13 cellular contexts compared by ENCODE assay signal in the genomic region with DNA sequence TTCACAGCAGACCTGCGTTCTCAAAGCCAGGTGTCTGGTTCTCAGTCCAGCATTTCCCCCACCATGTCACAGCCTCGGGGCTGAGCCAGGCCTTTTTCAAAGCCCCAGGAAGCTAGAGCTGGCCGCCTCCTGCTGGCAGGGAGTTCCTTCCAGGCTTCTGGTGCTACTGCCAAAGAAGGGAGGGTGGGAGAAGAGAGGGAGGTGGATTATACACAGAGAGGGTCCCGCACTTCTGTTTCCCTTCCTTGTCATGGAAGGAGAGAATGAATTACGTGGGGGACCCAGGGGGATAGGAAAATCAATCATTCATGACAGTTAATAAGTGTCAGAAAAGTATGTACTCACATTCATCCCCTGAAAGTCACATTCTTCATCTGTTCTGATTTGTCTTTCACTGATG. TPM values are rescaled to one million over a fixed set of nuclear protein-coding genes. Genes with fewer than 3 reads are reported as not detected.
DNase-seq lines count a peak whose midpoint lies in the region; ATAC-seq, FAIRE-seq and TF ChIP-seq lines count a peak whose summit lies in the region.
"Had no signal": no experiment of that assay in that cellular context is flagged by ENCODE, and none has a peak within 500 bp of the region (broad histone marks: within the 10 kb centered on the region; RNA-seq: fewer than 3 reads in every experiment).

No MANE protein-coding gene starts in this region.

- POLR2A ChIA-PET in HEK293 (lab: Yijun Ruan, JAX), result interaction anchor here (1.2 kb wide), 1 partner anchor 13 kb away, joined by 3 read pairs; no protein-coding TSS in a partner anchor
- POLR2A ChIA-PET in K562 (lab: Yijun Ruan, JAX), result interaction anchor here (0.5 to 0.9 kb wide), 2 partner anchors 13 kb away, joined by 3 to 4 read pairs; no protein-coding TSS in a partner anchor

- TF ChIP-seq RAD21 in K562 (CRISPR knock-in tag; conservative IDR thresholded peaks at IDR 0.05 in 1 of 2, IDR thresholded peaks at IDR 0.05 in 1 of 2), result no peak

- TF ChIP-seq CTCF in HEK293 (tag by site-specific recombination; IDR thresholded peaks at IDR 0.05) (no peak), K562 (IDR thresholded peaks at IDR 0.05 in 2 of 3, conservative IDR thresholded peaks at IDR 0.05 in 1 of 3; ENCODE audit: insufficient read depth in 2 of 3, low read depth in 1 of 3, low read length in 3 of 3) (no peak), kidney epithelial cell (IDR thresholded peaks at IDR 0.05; ENCODE audit: insufficient read depth, low read length, poor library complexity, severe bottlenecking) (peak; percentile 40)

- TF ChIP-seq EP300 in K562 (IDR thresholded peaks at IDR 0.05; ENCODE audit: low read length), result no peak

- no peaks in the 10 kb centered on the region for H3K36me3 ChIP-seq in HEK293 (ENCODE audit: control insufficient read depth in 2 of 2, insufficient read depth in 1 of 2, low read length in 2 of 2)
- no peaks in the 10 kb centered on the region for H3K36me3 ChIP-seq in K562 (ENCODE audit: control insufficient read depth, insufficient read depth, low read length)
- no peaks in the 10 kb centered on the region for H3K36me3 ChIP-seq in kidney epithelial cell (ENCODE audit: control insufficient read depth, insufficient read depth, low read length)
- H3K36me3 ChIP-seq in skeletal muscle tissue (ENCODE audit: control insufficient read depth in 3 of 3, insufficient read depth in 3 of 3, low read length in 3 of 3), result no peaks in the 10 kb centered on the region

- in situ Hi-C loops in K562 (cut with MboI), result no loop called here

- H3K27me3 ChIP-seq in K562 (ENCODE audit: control insufficient read depth in 2 of 2, insufficient read depth in 2 of 2, low read length in 2 of 2) (peaks cover 11 to 28% of the 10 kb centered on the region in 2 experiments; a peak in 4 of 5 replicates), kidney epithelial cell (ENCODE audit: control insufficient read depth, insufficient read depth, low read length) (peaks cover 8% of the 10 kb centered on the region), skeletal muscle tissue (ENCODE audit: control insufficient read depth in 3 of 3, insufficient read depth in 3 of 3, low read length in 3 of 3) (peaks cover 0 to 6% (median 5%) of the 10 kb centered on the region in 3 donors)

- H3K4me2 ChIP-seq in K562 (ENCODE audit: insufficient read depth, low read length), result no peak overlapping the region

- H3K4me3 ChIP-seq in HEK293 (ENCODE audit: low read depth, low read length) (no peak overlapping the region), K562 (no peak overlapping the region), kidney epithelial cell (ENCODE audit: low read depth, low read length) (no peak overlapping the region), skeletal muscle tissue (ENCODE audit: low read length in 3 of 3) (peak overlapping the region in 2 of 3 donors; percentile 11 to 13)

- H3K9ac ChIP-seq in K562 (ENCODE audit: insufficient read depth in 1 of 2, low read depth in 2 of 2, low read length in 2 of 2) (no peak overlapping the region), skeletal muscle tissue (ENCODE audit: low read depth in 1 of 3, low read length in 3 of 3) (peak overlapping the region in 1 of 3 donors; percentile 46)

- no peak for FAIRE-seq in K562 (lab: Jason Lieb, UNC)
- FAIRE-seq: H54 had no signal

- 0 out of 3 replicates have a peak, but pooled peaks have one; percentile 32 for ATAC-seq in K562

- no peaks in the 10 kb centered on the region for H3K79me2 ChIP-seq in K562 (ENCODE audit: control insufficient read depth, insufficient read depth, low read length)

- intact Hi-C loops in K562 (cut with micrococcal nuclease), result no loop called here

- TF ChIP-seq POLR2A in K562 (conservative IDR thresholded peaks at IDR 0.05), result no peak

- H3K9me3 ChIP-seq in HEK293 (ENCODE audit: control insufficient read depth, insufficient read depth, low read depth, low read length) (no peaks in the 10 kb centered on the region), K562 (replicated peaks; ENCODE audit: control insufficient read depth, insufficient read depth, low read depth, low read length) (no peaks in the 10 kb centered on the region), skeletal muscle tissue (ENCODE audit: control insufficient read depth in 3 of 3, low read length in 3 of 3) (no peaks in the 10 kb centered on the region)

- no peaks in the 10 kb centered on the region for H3K9me1 ChIP-seq in K562 (ENCODE audit: control insufficient read depth, insufficient read depth, low read length)

- no peak overlapping the region for H2AFZ ChIP-seq in K562 (ENCODE audit: low read depth, low read length)

- H4K20me1 ChIP-seq in K562 (replicated peaks; ENCODE audit: control insufficient read depth, insufficient read depth, low read length), result no peaks in the 10 kb centered on the region

- CTCF ChIA-PET in HEK293 (lab: Yijun Ruan, JAX) (interaction anchor here (1.0 to 2.4 kb wide), 2 partner anchors 11 to 13 kb away, joined by 3 to 16 read pairs; no protein-coding TSS in a partner anchor), K562 (lab: Yijun Ruan, JAX; ENCODE audit: low intra/inter-chr PET ratio) (no interaction called here)

- peaks cover 3% of the 10 kb centered on the region; the same call in 1 of the 2 replicates for H3K4me1 ChIP-seq in HEK293 (ENCODE audit: control insufficient read depth, insufficient read depth, low read length)
- no peaks in the 10 kb centered on the region for H3K4me1 ChIP-seq in K562 (replicated peaks in 1 of 2; ENCODE audit: control insufficient read depth in 2 of 2, insufficient read depth in 2 of 2, low read length in 2 of 2)
- H3K4me1 ChIP-seq in skeletal muscle tissue (ENCODE audit: control insufficient read depth in 3 of 3, insufficient read depth in 3 of 3, low read length in 3 of 3), result peaks cover 3 to 12% (median 5%) of the 10 kb centered on the region in 3 donors

- DNase-seq in K562 (ENCODE audit: extremely low read depth in 1 of 4, low spot score in 3 of 4) (peak in 1 of 4 experiments; percentile 3), kidney epithelial cell (ENCODE audit: low read depth) (no peak), activated gamma-delta T cell (lab: John Stamatoyannopoulos, UW) (no peak), dermis blood vessel endothelial cell (no peak)
- no peak for DNase-seq in activated CD8-positive, alpha-beta memory T cell treated with anti-CD3 and anti-CD28 coated beads, Interleukin-2, amount 50 U/mL, for 48 hours
- DNase-seq: activated CD4-positive, alpha-beta T cell treated with anti-CD3 and anti-CD28 coated beads, Interleukin-2, amount 50 U/mL, for 48 hours; activated naive CD4-positive, alpha-beta T cell treated with Interleukin-2 at 50 U/mL for 16 hours; CD8-positive, alpha-beta memory T cell; NCI-H2029 had no signal

- BruUV-seq in K562 (replicated peaks; lab: Mats Ljungman, UMichigan), result no TSS peak

- WGBS in K562 (ENCODE audit: insufficient coverage, low coverage, missing lambda C conversion rate), result 0% methylated on average over 4 of the region's 5 CpGs

- H3K27ac ChIP-seq in HEK293 (ENCODE audit: extremely low read depth, low read depth, low read length), result no peak overlapping the region
- H3K27ac ChIP-seq in K562 (ENCODE audit: extremely low read depth, low read depth, low read length), result no peak overlapping the region
- peak overlapping the region; percentile 1 for H3K27ac ChIP-seq in skeletal muscle tissue (ENCODE audit: low read depth, low read length)

TF ChIP-seq in HEK293, 187 proteins besides CTCF, POLR2A, EP300 and RAD21 (continues in another document):
- peak; percentile 30; the same call in 1 of the 2 replicates for TF ChIP-seq ZNF366 (tag by site-specific recombination; conservative IDR thresholded peaks at IDR 0.05)

TF ChIP-seq in K562, 482 proteins besides CTCF, POLR2A, EP300 and RAD21 (continues in another document):
- no peak for TF ChIP-seq NCOA1 (IDR thresholded peaks at IDR 0.05; ENCODE audit: low read depth)

RNA-seq across cellular contexts. Expression of a gene that starts 0.6 kb away (rescaled TPM):
- not detected in 2 replicates for total RNA-seq in K562 (2011; cell fraction: chromatin; rRNA removed; ENCODE audit: low replicate concordance)
- not detected in 2 replicates for total RNA-seq in K562 (2011; cell fraction: nucleolus; rRNA removed)
- not detected in 2 replicates for total RNA-seq in K562 (2011; cell fraction: nucleoplasm; rRNA removed)
- total RNA-seq in K562 (2014; rRNA removed), result not detected in 2 replicates
- not detected in 2 replicates for total RNA-seq in K562 (2014; rRNA removed; fragmentation: Illumina TruSeq; extraction: Trizol)
- total RNA-seq in K562 (2015; rRNA removed; fragmentation: Illumina TruSeq; extraction: Trizol), result not detected in 2 replicates
- not detected in 2 replicates for total RNA-seq in K562 (2021)
- not detected in 2 replicates for polyA plus RNA-seq in K562 (2011; rRNA removed)
- not detected in 2 replicates for polyA plus RNA-seq in K562 (2011; cell fraction: cytosol; rRNA removed)
- not detected in 2 replicates for polyA plus RNA-seq in K562 (2011; cell fraction: nucleus; rRNA removed)
- polyA plus RNA-seq in K562 (2012), result not detected in 2 replicates
- polyA plus RNA-seq in K562 (2014; fragmentation: Illumina TruSeq; extraction: Trizol), result not detected in 2 replicates
- polyA plus RNA-seq in K562 (2014; fragmentation: Nextera tagmentation; extraction: Ambion mirVana), result not detected
- not detected in 2 replicates for polyA plus RNA-seq in K562 (2014; rRNA removed)
- polyA minus RNA-seq in K562 (2011; rRNA and poly(A)+ RNA removed), result not detected in 2 replicates
- polyA minus RNA-seq in K562 (2011; cell fraction: cytosol; rRNA and poly(A)+ RNA removed), result not detected in 2 replicates
- not detected in 2 replicates for polyA minus RNA-seq in K562 (2011; cell fraction: nucleus; rRNA and poly(A)+ RNA removed)
- not detected in 2 replicates for total RNA-seq in kidney epithelial cell
- total RNA-seq in skeletal muscle tissue, result 9.4 TPM
- not detected in 2 replicates for total RNA-seq in dermis blood vessel endothelial cell
- total RNA-seq: CD8-positive, alpha-beta memory T cell; T-helper 1 cell treated with Interleukin-12 subunit alpha and Interleukin-12 subunit beta and Interleukin-4 antibody, amounts not matched to agents 30 ng/mL and 1 ng/mL, for 36 hours had no signal
- polyA plus RNA-seq: CD8-positive, alpha-beta memory T cell had no signal

RNA-seq across cellular contexts. Expression of a gene that starts 54.7 kb away (rescaled TPM):
- total RNA-seq in K562 (2011; cell fraction: chromatin; rRNA removed; ENCODE audit: low replicate concordance), result 8.1 and 52.8 TPM in 2 replicates
- total RNA-seq in K562 (2011; cell fraction: nucleolus; rRNA removed), result 3.2 and 4.7 TPM in 2 replicates
- total RNA-seq in K562 (2011; cell fraction: nucleoplasm; rRNA removed), result 24.6 and 40.5 TPM in 2 replicates
- total RNA-seq in K562 (2014; rRNA removed) (4.9 and 5.1 TPM in 2 replicates), K562 (2014; rRNA removed; fragmentation: Illumina TruSeq; extraction: Trizol) (8.0 and 10.8 TPM in 2 replicates), K562 (2015; rRNA removed; fragmentation: Illumina TruSeq; extraction: Trizol) (5.8 and 5.9 TPM in 2 replicates), K562 (2021) (9.3 and 9.9 TPM in 2 replicates), kidney epithelial cell (9.6 and 9.8 TPM in 2 replicates), skeletal muscle tissue (15.1 TPM), dermis blood vessel endothelial cell (5.1 and 5.8 TPM in 2 replicates)
- polyA plus RNA-seq in K562 (2011; rRNA removed) (8.4 and 10.4 TPM in 2 replicates), K562 (2014; fragmentation: Illumina TruSeq; extraction: Trizol) (10.4 and 11.8 TPM in 2 replicates), K562 (2014; fragmentation: Nextera tagmentation; extraction: Ambion mirVana) (1 to 10 TPM; 4.4 to 4.5 TPM), K562 (2014; rRNA removed) (7.7 and 8.5 TPM in 2 replicates)
- 0.60 and 1.7 TPM in 2 replicates for polyA plus RNA-seq in K562 (2011; cell fraction: cytosol; rRNA removed)
- polyA plus RNA-seq in K562 (2011; cell fraction: nucleus; rRNA removed), result 5.9 and 7.6 TPM in 2 replicates
- polyA plus RNA-seq in K562 (2012), result 7.7 and 8.9 TPM in 2 replicates
- polyA minus RNA-seq in K562 (2011; rRNA and poly(A)+ RNA removed), result 8.3 and 12.0 TPM in 2 replicates
- 1.1 and 1.5 TPM in 2 replicates for polyA minus RNA-seq in K562 (2011; cell fraction: cytosol; rRNA and poly(A)+ RNA removed)
- 13.5 and 17.2 TPM in 2 replicates for polyA minus RNA-seq in K562 (2011; cell fraction: nucleus; rRNA and poly(A)+ RNA removed)

Comparison
In these comparisons a context has a peak if more than half of its experiments do, and no peak if none do; other contexts are left out.
1. H3K4me3 ChIP-seq: peak in skeletal muscle tissue (2 of 3); none in HEK293 (single experiment), K562 (single experiment) and kidney epithelial cell (single experiment).
2. RNA of a gene that starts 0.6 kb away (total RNA-seq): 9.4 TPM in skeletal muscle tissue (single experiment); not detected in K562, not detected in kidney epithelial cell and not detected in dermis blood vessel endothelial cell; every median in the first group is over 10 times any median in the second.